22 cellular contexts compared by ENCODE assay signal in genomic region chr1:181076852-181077251, GRCh38.
"Had no signal": no experiment of that assay in that cellular context is flagged by ENCODE, and none has a peak within 500 bp of the region (broad histone marks: within the 10 kb centered on the region; RNA-seq: fewer than 3 reads in every experiment).

No MANE protein-coding gene starts in this region.

- H3K4me3 ChIP-seq: coronary artery, gastroesophageal sphincter, spleen, tibial artery, upper lobe of left lung, uterus had no signal

- H3K27me3 ChIP-seq: gastroesophageal sphincter, upper lobe of left lung, uterus had no signal

- H3K27ac ChIP-seq: coronary artery, spleen, tibial artery, upper lobe of left lung, uterus had no signal

- H3K27ac Mint-ChIP-seq: endodermal cell; natural killer cell; stimulated activated memory B cell treated with anti-CD40 and anti-IgM and Interleukin-4, amounts not matched to agents 10 μg/mL and 1 μg/mL and 100 μg/mL, for 72 hours; stimulated activated naive CD8-positive, alpha-beta T cell treated with anti-CD3 and anti-CD28 coated beads, Interleukin-15, Interleukin-2, amounts not matched to agents 100 ng/mL and 50 ng/mL, for 24 hours had no signal

- H3K4me1 Mint-ChIP-seq: natural killer cell had no signal

- ATAC-seq: esophagus mucosa; gastroesophageal sphincter; left lobe of liver; natural killer cell; sciatic nerve; stimulated activated memory B cell treated with anti-CD40 and anti-IgM and Interleukin-4, amounts not matched to agents 10 μg/mL and 1 μg/mL and 100 μg/mL, for 72 hours had no signal

- H3K4me3 Mint-ChIP-seq: endodermal cell; natural killer cell; stimulated activated memory B cell treated with anti-CD40 and anti-IgM and Interleukin-4, amounts not matched to agents 10 μg/mL and 1 μg/mL and 100 μg/mL, for 72 hours; stimulated activated naive CD8-positive, alpha-beta T cell treated with anti-CD3 and anti-CD28 coated beads, Interleukin-15, Interleukin-2, amounts not matched to agents 100 ng/mL and 50 ng/mL, for 24 hours had no signal

- DNase-seq: effector CD4-positive, alpha-beta T cell; endodermal cell; glutamatergic neuron; mammary epithelial cell; natural killer cell; occipital lobe; posterior cingulate gyrus; spleen; stimulated activated CD4-positive, alpha-beta T cell treated with anti-CD3 and anti-CD28 coated beads, Interleukin-15, amount 100 ng/mL, for 24 hours; stimulated activated CD4-positive, alpha-beta T cell treated with anti-CD3 and anti-CD28 coated beads, Interleukin-1b, Interleukin-23, amount 100 ng/mL, for 48 hours; stimulated activated CD4-positive, alpha-beta T cell treated with anti-CD3 and anti-CD28 coated beads, Interleukin-4, amount 100 ng/mL, for 24 hours; tibial artery; upper lobe of left lung; uterus had no signal

- H3K36me3 Mint-ChIP-seq: natural killer cell had no signal

- H3K36me3 ChIP-seq: gastroesophageal sphincter, spleen, tibial artery, upper lobe of left lung, uterus had no signal

- H3K9me3 ChIP-seq: gastroesophageal sphincter, tibial artery, upper lobe of left lung, uterus had no signal

- FAIRE-seq: endothelial cell of umbilical vein had no signal

- H3K9me3 Mint-ChIP-seq: natural killer cell; stimulated activated naive CD8-positive, alpha-beta T cell treated with anti-CD3 and anti-CD28 coated beads, Interleukin-15, Interleukin-2, amounts not matched to agents 100 ng/mL and 50 ng/mL, for 24 hours had no signal

- H3K4me1 ChIP-seq: upper lobe of left lung, uterus had no signal
